ENCODE assay signal across 1 cellular context in the genomic region with DNA sequence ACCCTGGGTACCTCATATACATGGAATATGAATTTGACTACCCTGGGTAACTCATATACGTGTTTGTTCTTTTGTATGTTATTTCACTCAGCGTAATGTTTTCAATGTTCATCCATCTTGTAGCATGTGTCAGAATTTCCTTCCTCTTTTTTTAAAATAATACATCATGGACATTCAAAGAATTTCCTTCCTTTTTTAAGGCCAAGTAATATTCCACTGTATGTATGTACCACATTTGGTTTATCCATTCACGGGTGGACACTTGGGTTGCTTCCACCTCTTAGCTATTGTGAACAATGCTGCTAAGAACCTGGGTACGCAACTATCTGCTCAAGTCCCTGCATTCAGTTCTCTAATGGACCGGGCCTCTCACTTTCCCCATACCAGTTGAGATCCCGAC.
A peak's percentile ranks its signal among the peaks of the same experiment; 100 is the strongest.
TF ChIP-seq lines count a peak whose summit lies in the region.

No MANE protein-coding gene starts in this region.

TF ChIP-seq in K562, 482 proteins besides CTCF, POLR2A, EP300 and RAD21 (continued from another document):
- TF ChIP-seq IRF1 (CRISPR knock-in tag; IDR thresholded peaks at IDR 0.05; ENCODE audit: borderline replicate concordance): no peak
- TF ChIP-seq ZNF146 (CRISPR knock-in tag; IDR thresholded peaks at IDR 0.05; ENCODE audit: unreplicated experiment): peak; percentile 83
- TF ChIP-seq BCLAF1 (IDR thresholded peaks at IDR 0.05; ENCODE audit: borderline replicate concordance in 1 of 2, control insufficient read depth in 1 of 2, low read depth in 2 of 2, low read length in 1 of 2): no peak
- TF ChIP-seq, protein P1, sequence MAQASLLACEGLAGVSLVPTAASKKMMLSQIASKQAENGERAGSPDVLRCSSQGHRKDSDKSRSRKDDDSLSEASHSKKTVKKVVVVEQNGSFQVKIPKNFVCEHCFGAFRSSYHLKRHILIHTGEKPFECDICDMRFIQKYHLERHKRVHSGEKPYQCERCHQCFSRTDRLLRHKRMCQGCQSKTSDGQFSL (CRISPR knock-in tag; IDR thresholded peaks at IDR 0.05): no peak
- TF ChIP-seq, protein P1 (tag; IDR thresholded peaks at IDR 0.05): no peak
- 0 out of 2 replicates have a peak, but pooled peaks have one; percentile 41 for TF ChIP-seq BCOR (IDR thresholded peaks at IDR 0.05)
- peak; percentile 61 for TF ChIP-seq RBM25 (IDR thresholded peaks at IDR 0.05; ENCODE audit: low read depth, low read length, severe bottlenecking)
- no peak for TF ChIP-seq NCOA1 (IDR thresholded peaks at IDR 0.05; ENCODE audit: low read depth)
- TF ChIP-seq ZNF695 (CRISPR knock-in tag; IDR thresholded peaks at IDR 0.05): no peak
